Comparison of ENCODE assay signal across 13 cellular contexts in the genomic region with DNA sequence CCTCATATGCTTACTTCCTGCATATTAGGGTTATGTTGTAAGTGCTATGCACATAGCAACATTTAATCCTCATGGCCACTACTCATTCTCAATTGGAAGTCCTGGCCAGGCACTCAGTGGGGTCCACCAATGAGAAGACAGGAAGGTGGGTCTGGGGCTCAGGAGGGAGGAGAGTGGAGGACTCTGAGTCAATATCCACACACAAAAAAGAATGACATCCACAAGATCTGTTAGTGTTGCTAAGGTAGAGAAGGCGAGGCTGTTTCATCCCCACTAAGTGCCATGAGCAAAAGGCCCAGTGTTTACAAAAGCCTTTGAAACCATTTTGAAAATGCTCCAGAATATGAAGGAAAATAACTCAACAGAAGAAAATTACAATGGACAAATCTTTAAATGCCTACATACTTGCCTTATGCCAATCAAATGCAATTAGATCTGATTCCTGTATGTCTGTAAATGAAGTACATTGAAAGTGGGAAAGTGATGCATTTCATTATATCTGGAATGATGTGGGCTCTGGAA. TPM values are rescaled to one million over a fixed set of nuclear protein-coding genes. Genes with fewer than 3 reads are reported as not detected.
A peak's percentile ranks its signal among the peaks of the same experiment; 100 is the strongest.
DNase-seq lines count a peak whose midpoint lies in the region; ATAC-seq and TF ChIP-seq lines count a peak whose summit lies in the region.
"Had no signal": no experiment of that assay in that cellular context is flagged by ENCODE, and none has a peak within 500 bp of the region (broad histone marks: within the 10 kb centered on the region; RNA-seq: fewer than 3 reads in every experiment).

No MANE protein-coding gene starts in this region.

- no peak for TF ChIP-seq CTCF in H9 (conservative IDR thresholded peaks at IDR 0.05)

- peaks cover 5 to 16% (median 13%) of the 10 kb centered on the region in 3 experiments; a peak in 6 of 7 replicates for H3K36me3 Mint-ChIP-seq in H9 (ENCODE audit: insufficient read depth in 1 of 3, low read depth in 3 of 3)

- H3K23ac ChIP-seq in H9 (ENCODE audit: insufficient read length, low read depth, low read length) = no peak overlapping the region

- ATAC-seq in GM18520 (IDR thresholded peaks at IDR 0.05; ENCODE audit: unreplicated experiment) (no peak), GM21526 (IDR thresholded peaks at IDR 0.05; ENCODE audit: low FRiP score, unreplicated experiment) (no peak)

- no peak overlapping the region for H4K5ac ChIP-seq in H9 (ENCODE audit: insufficient read length, low read depth, low read length)

- no CpG with 5 or more reads among the region's 1 CpG for WGBS in H9 (ENCODE audit: extremely low coverage, insufficient read length, low lambda C conversion rate)

- no peak overlapping the region for H4K91ac ChIP-seq in H9 (ENCODE audit: insufficient read length, low read depth, low read length)

- no peaks in the 10 kb centered on the region for H3K79me1 ChIP-seq in H9 (ENCODE audit: insufficient read depth, low read depth, low read length, poor library complexity, severe bottlenecking)

- H4K20me1 ChIP-seq in H9 (ENCODE audit: control insufficient read depth, insufficient read depth, insufficient read length) = no peaks in the 10 kb centered on the region

- H2BK120ac ChIP-seq in H9 (ENCODE audit: low read depth, low read length, poor library complexity, severe bottlenecking) = no peak overlapping the region

- H2BK20ac ChIP-seq in H9 (ENCODE audit: low read depth, low read length, poor library complexity, severe bottlenecking) = no peak overlapping the region

- H2AK5ac ChIP-seq in H9 (ENCODE audit: insufficient read length, low read length) = no peak overlapping the region

- no peak overlapping the region for H3K9ac ChIP-seq in H9 (ENCODE audit: extremely low read depth, insufficient read length, low read length)

- H3K9me3 Mint-ChIP-seq in H9 = peaks cover 10 to 15% of the 10 kb centered on the region in 2 experiments; a peak in 4 of 5 replicates

- no peak overlapping the region for H3K4me3 Mint-ChIP-seq in H9
- H3K4me3 Mint-ChIP-seq: stimulated activated memory B cell treated with anti-CD40 and anti-IgM and Interleukin-4, amounts not matched to agents 10 μg/mL and 1 μg/mL and 100 μg/mL, for 72 hours had no signal

- H2BK12ac ChIP-seq in H9 (ENCODE audit: insufficient read length, low read depth, low read length) = no peak overlapping the region

- no peaks in the 10 kb centered on the region for H3K23me2 ChIP-seq in H9 (ENCODE audit: insufficient read length, low read depth, low read length, poor library complexity, severe bottlenecking)

- no peak overlapping the region for H3T11ph ChIP-seq in H9 (ENCODE audit: low read length)

- H3K18ac ChIP-seq in H9 (ENCODE audit: insufficient read length, low read depth, low read length) = no peak overlapping the region

- no peak overlapping the region for H3K4ac ChIP-seq in H9 (ENCODE audit: low read depth, low read length)

- no peaks in the 10 kb centered on the region; the same call in 1 of the 2 replicates for H3K27me3 Mint-ChIP-seq in H9 (ENCODE audit: low read depth)
- H3K27me3 Mint-ChIP-seq: stimulated activated memory B cell treated with anti-CD40 and anti-IgM and Interleukin-4, amounts not matched to agents 10 μg/mL and 1 μg/mL and 100 μg/mL, for 72 hours had no signal

- H3K4me2 ChIP-seq in H9 (ENCODE audit: insufficient read depth, insufficient read length, low read length) = no peak overlapping the region

- H3K27ac Mint-ChIP-seq in H9 = no peak overlapping the region
- H3K27ac Mint-ChIP-seq: stimulated activated memory B cell treated with anti-CD40 and anti-IgM and Interleukin-4, amounts not matched to agents 10 μg/mL and 1 μg/mL and 100 μg/mL, for 72 hours had no signal

- H2BK5ac ChIP-seq in H9 (ENCODE audit: insufficient read length, low read length) = no peak overlapping the region

- no peak overlapping the region for H3K14ac ChIP-seq in H9 (ENCODE audit: insufficient read depth, low read length)

- H3K4me1 ChIP-seq in H9 (ENCODE audit: insufficient read depth, low read length) = no peaks in the 10 kb centered on the region

- no peaks in the 10 kb centered on the region for H3K79me2 ChIP-seq in H9 (ENCODE audit: insufficient read depth, low read length)

- H3K9me3 ChIP-seq in H9 (ENCODE audit: control insufficient read depth, low read depth, low read length) = no peaks in the 10 kb centered on the region
- H3K9me3 ChIP-seq: SJSA1 had no signal

- H3K4me1 Mint-ChIP-seq in H9 = peaks cover 3 to 4% of the 10 kb centered on the region in 2 experiments; a peak in 1 of 4 replicates
- H3K4me1 Mint-ChIP-seq: stimulated activated memory B cell treated with anti-CD40 and anti-IgM and Interleukin-4, amounts not matched to agents 10 μg/mL and 1 μg/mL and 100 μg/mL, for 72 hours had no signal

- no peak overlapping the region for H3K27ac ChIP-seq in H9 (ENCODE audit: insufficient read length, low read depth, low read length)
- H3K27ac ChIP-seq: SJSA1 had no signal

- no peak overlapping the region for H4K8ac ChIP-seq in H9 (replicated peaks; ENCODE audit: insufficient read length, low read depth, low read length)

- no peaks in the 10 kb centered on the region for H3K27me3 ChIP-seq in H9 (ENCODE audit: insufficient read depth, low read length)
- H3K27me3 ChIP-seq: SJSA1 had no signal

- H3K56ac ChIP-seq in H9 (ENCODE audit: insufficient read length, low read depth, low read length) = no peak overlapping the region

- no peak overlapping the region for H2BK15ac ChIP-seq in H9 (ENCODE audit: low read depth, low read length)

- DNase-seq in CD1c-positive myeloid dendritic cell (ENCODE audit: extremely low spot score) (peak; percentile 38), H9 (peak; percentile 32), astrocyte of the hippocampus (ENCODE audit: low read depth, low spot score) (peak; percentile 40), lung microvascular endothelial cell (ENCODE audit: low read depth in 2 of 2) (peak; percentile 31 to 71), UCSD-AML1 (lab: John Stamatoyannopoulos, UW; ENCODE audit: unreplicated experiment) (no peak)
- DNase-seq: activated CD4-positive, alpha-beta T cell treated with anti-CD3 and anti-CD28 coated beads for 4 hours; activated effector memory CD4-positive, alpha-beta T cell treated with anti-CD3 and anti-CD28 coated beads, Interleukin-2, amount 50 U/mL, for 16 hours; Karpas-422; NCI-H2227 treated with DMSO at 0.1 percent for 48 hours had no signal

- H2AFZ ChIP-seq in H9 (ENCODE audit: low read length) = no peak overlapping the region

RNA-seq across cellular contexts. Expression of a gene that starts 54.0 kb away (rescaled TPM):
- 1.2 and 1.4 TPM in 2 replicates for total RNA-seq in H9 (2021)
- total RNA-seq in lung microvascular endothelial cell = 1.5 and 2.4 TPM in 2 replicates
